Comparison of ENCODE assay signal across 10 cellular contexts in the genomic region with DNA sequence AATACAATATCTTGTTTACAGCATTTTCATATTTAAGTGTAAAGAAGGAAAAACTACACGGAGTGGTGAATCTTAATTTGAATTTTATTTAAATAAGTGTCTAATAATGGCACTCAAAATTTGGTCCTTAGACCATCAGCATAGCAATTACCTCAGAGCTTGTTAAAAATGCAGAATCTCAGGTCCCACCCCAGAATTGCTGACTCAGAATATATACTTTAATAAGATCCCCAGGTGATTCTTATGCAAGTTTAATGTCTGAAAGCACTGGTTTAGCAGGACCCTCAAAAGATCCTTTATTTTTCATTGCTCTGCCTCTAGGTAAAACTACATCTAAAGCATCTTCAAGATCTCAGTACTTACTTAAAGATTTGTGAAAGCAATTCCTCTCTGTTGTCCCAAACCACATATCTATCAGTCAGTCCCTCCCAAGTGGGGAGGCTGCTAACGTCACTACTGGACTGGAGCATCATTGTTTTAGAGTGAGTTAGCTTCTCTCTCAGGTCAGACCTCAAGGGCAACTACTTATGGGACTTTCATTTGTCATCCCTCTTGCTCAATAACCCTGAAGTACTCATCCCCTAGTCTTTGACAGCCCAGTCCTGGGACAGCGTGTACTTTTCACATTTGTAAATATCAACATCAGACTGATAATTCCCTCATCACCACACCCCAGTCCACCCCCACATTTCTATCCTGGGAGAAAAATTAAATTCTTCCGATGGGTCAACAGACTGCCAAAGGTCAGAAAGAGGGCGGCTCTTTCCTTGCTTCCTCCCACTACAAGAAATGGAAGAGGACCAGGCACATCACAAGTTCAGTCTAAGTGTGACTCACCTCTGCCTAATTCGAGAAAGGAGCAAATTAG.
DNase-seq lines count a peak whose midpoint lies in the region; TF ChIP-seq lines count a peak whose summit lies in the region.
"Had no signal": no experiment of that assay in that cellular context is flagged by ENCODE, and none has a peak within 500 bp of the region (broad histone marks: within the 10 kb centered on the region; RNA-seq: fewer than 3 reads in every experiment).

No MANE protein-coding gene starts in this region.

- in situ Hi-C loops in brain microvascular endothelial cell (cut with HindIII; ENCODE audit: low pct_ligation_motif_present, low sequenced_read_pairs) = no loop called here

- intact Hi-C loops in activated CD4-positive, alpha-beta T cell treated with anti-CD3 and anti-CD28 coated beads, Interleukin-2, amount 10 ng/mL, durations not matched to agents 24 days and 14 days (cut with micrococcal nuclease) = no loop called here
- intact Hi-C loops in lower leg skin (cut with DNase I; ENCODE audit: low total_unique reads) = no loop called here

- peak overlapping the region; percentile 96 for H3K27ac ChIP-seq in brain microvascular endothelial cell
- H3K27ac ChIP-seq: C4-2B had no signal

- H3K4me3 ChIP-seq in brain microvascular endothelial cell (ENCODE audit: low read depth, low read length) (no peak overlapping the region), lower leg skin (ENCODE audit: low read depth, poor library complexity, severe bottlenecking) (no peak overlapping the region)

- H3K4me1 Mint-ChIP-seq in activated CD4-positive, alpha-beta T cell treated with anti-CD3 and anti-CD28 coated beads, Interleukin-2, amount 10 ng/mL, durations not matched to agents 24 days and 14 days = peaks cover 51% of the 10 kb centered on the region
- H3K4me1 Mint-ChIP-seq in type B pancreatic cell (ENCODE audit: unreplicated experiment) = peaks cover 31% of the 10 kb centered on the region

- H3K36me3 Mint-ChIP-seq in activated CD4-positive, alpha-beta T cell treated with anti-CD3 and anti-CD28 coated beads, Interleukin-2, amount 10 ng/mL, durations not matched to agents 24 days and 14 days (ENCODE audit: low read depth) = peaks cover 61% of the 10 kb centered on the region
- peaks cover 15% of the 10 kb centered on the region for H3K36me3 Mint-ChIP-seq in type B pancreatic cell

- H3K4me3 Mint-ChIP-seq in activated CD4-positive, alpha-beta T cell treated with anti-CD3 and anti-CD28 coated beads, Interleukin-2, amount 10 ng/mL, durations not matched to agents 24 days and 14 days = no peak overlapping the region
- H3K4me3 Mint-ChIP-seq in type B pancreatic cell = no peak overlapping the region

- no peak for DNase-seq in activated CD4-positive, alpha-beta T cell treated with anti-CD3 and anti-CD28 coated beads, Interleukin-2, amount 10 ng/mL, durations not matched to agents 24 days and 14 days
- no peak for DNase-seq in activated CD4-positive, alpha-beta T cell treated with anti-CD3 and anti-CD28 coated beads, Interleukin-2, amount 50 U/mL, for 1 hour
- DNase-seq in brain microvascular endothelial cell (peak; percentile 99), lower leg skin (ENCODE audit: low spot score in 2 of 2) (peak; percentile 87 to 90), type B pancreatic cell (ENCODE audit: extremely low spot score, unreplicated experiment) (no peak), RPMI8226 (no peak), C1 segment of cervical spinal cord (lab: John Stamatoyannopoulos, UW) (no peak), iPS-NIHi7 (ENCODE audit: extremely low spot score) (no peak)
- DNase-seq: amygdala had no signal

- no peak for TF ChIP-seq POLR2A in lower leg skin (IDR thresholded peaks at IDR 0.05)

- TF ChIP-seq CTCF in brain microvascular endothelial cell (IDR thresholded peaks at IDR 0.05; ENCODE audit: low read depth, low read length, missing control alignments) = no peak
- no peak for TF ChIP-seq CTCF in lower leg skin (IDR thresholded peaks at IDR 0.05)
- no peak for TF ChIP-seq CTCF in type B pancreatic cell (conservative IDR thresholded peaks at IDR 0.05)

- peaks cover 3% of the 10 kb centered on the region for H3K9me3 Mint-ChIP-seq in activated CD4-positive, alpha-beta T cell treated with anti-CD3 and anti-CD28 coated beads, Interleukin-2, amount 10 ng/mL, durations not matched to agents 24 days and 14 days
- H3K9me3 Mint-ChIP-seq in type B pancreatic cell = peaks cover 9% of the 10 kb centered on the region

- peak overlapping the region; percentile 84 for H3K27ac Mint-ChIP-seq in activated CD4-positive, alpha-beta T cell treated with anti-CD3 and anti-CD28 coated beads, Interleukin-2, amount 10 ng/mL, durations not matched to agents 24 days and 14 days
- H3K27ac Mint-ChIP-seq in type B pancreatic cell = peak overlapping the region; percentile 35

- no peaks in the 10 kb centered on the region for H3K36me3 ChIP-seq in brain microvascular endothelial cell (replicated peaks)

- H3K27me3 Mint-ChIP-seq in activated CD4-positive, alpha-beta T cell treated with anti-CD3 and anti-CD28 coated beads, Interleukin-2, amount 10 ng/mL, durations not matched to agents 24 days and 14 days = no peaks in the 10 kb centered on the region
- no peaks in the 10 kb centered on the region for H3K27me3 Mint-ChIP-seq in type B pancreatic cell

- no peaks in the 10 kb centered on the region for H3K27me3 ChIP-seq in brain microvascular endothelial cell (replicated peaks)

- 46 to 56% methylated on average over 6 of the region's 6 CpGs for WGBS in lower leg skin, 2 donors

Comparison
In these comparisons a context has a peak if more than half of its experiments do, and no peak if none do; other contexts are left out.
1. DNase-seq: peak in brain microvascular endothelial cell (single experiment) and lower leg skin (2 of 2); none in activated CD4-positive, alpha-beta T cell treated with anti-CD3 and anti-CD28 coated beads, Interleukin-2, amount 10 ng/mL, durations not matched to agents 24 days and 14 days (single experiment), activated CD4-positive, alpha-beta T cell treated with anti-CD3 and anti-CD28 coated beads, Interleukin-2, amount 50 U/mL, for 1 hour (single experiment), type B pancreatic cell (single experiment), RPMI8226 (single experiment), C1 segment of cervical spinal cord (0 of 14) and iPS-NIHi7 (single experiment).